In genomic region chr1:52141513-52142219, GRCh38 we compare ENCODE assay signal across 8 cellular contexts. TPM values are rescaled to one million over a fixed set of nuclear protein-coding genes. Genes with fewer than 3 reads are reported as not detected.
DNase-seq lines count a peak whose midpoint lies in the region; ATAC-seq lines count a peak whose summit lies in the region.

TSS of gene ZFYVE9 (plus strand) at chr1:52142089. CDS start at chr1:52233207, 91,118 bp downstream.

- peak; percentile 93 for DNase-seq in AG20443 (ENCODE audit: low spot score)
- peak; percentile 45 for DNase-seq in NCI-H82 treated with DMSO at 0.1 percent for 48 hours (lab: John Stamatoyannopoulos, UW; ENCODE audit: unreplicated experiment)
- DNase-seq in activated CD8-positive, alpha-beta memory T cell treated with anti-CD3 and anti-CD28 coated beads, Interleukin-2, amount 10 ng/mL, durations not matched to agents 7 days and 5 days = peak; percentile 64
- peak; percentile 93 for DNase-seq in mesenteric fat pad (ENCODE audit: low spot score)
- DNase-seq in stimulated activated CD8-positive, alpha-beta memory T cell treated with anti-CD3 and anti-CD28 coated beads, Interleukin-15, amount 100 ng/mL, for 24 hours (ENCODE audit: low read depth) = peak; percentile 43

- ATAC-seq in GM19035 (IDR thresholded peaks at IDR 0.05; ENCODE audit: unreplicated experiment) = peak; percentile 74
- peak; percentile 68 for ATAC-seq in HG03439 (IDR thresholded peaks at IDR 0.05; ENCODE audit: unreplicated experiment)
- ATAC-seq in activated CD8-positive, alpha-beta memory T cell treated with anti-CD3 and anti-CD28 coated beads, Interleukin-2, amount 10 ng/mL, durations not matched to agents 7 days and 5 days = peak; percentile 84

- no peak within 1 kb of the TSS for H3K27ac Mint-ChIP-seq in activated CD8-positive, alpha-beta memory T cell treated with anti-CD3 and anti-CD28 coated beads, Interleukin-2, amount 10 ng/mL, durations not matched to agents 7 days and 5 days

- no peaks in the 10 kb centered on the region for H3K9me3 Mint-ChIP-seq in activated CD8-positive, alpha-beta memory T cell treated with anti-CD3 and anti-CD28 coated beads, Interleukin-2, amount 10 ng/mL, durations not matched to agents 7 days and 5 days (ENCODE audit: low read depth)

- peaks cover 54% of the 10 kb centered on the region for H3K27me3 Mint-ChIP-seq in activated CD8-positive, alpha-beta memory T cell treated with anti-CD3 and anti-CD28 coated beads, Interleukin-2, amount 10 ng/mL, durations not matched to agents 7 days and 5 days

- in situ Hi-C loops in endometrial microvascular endothelial cells (cut with HindIII; ENCODE audit: inconsistent ontology term, low pct_unique_long_range_greater_than_20kb, low sequenced_read_pairs) = no loop called here

- H3K4me3 Mint-ChIP-seq in activated CD8-positive, alpha-beta memory T cell treated with anti-CD3 and anti-CD28 coated beads, Interleukin-2, amount 10 ng/mL, durations not matched to agents 7 days and 5 days = peak within 1 kb of the TSS; percentile 63

- CTCF ChIA-PET in activated CD8-positive, alpha-beta memory T cell treated with anti-CD3 and anti-CD28 coated beads, Interleukin-2, amount 10 ng/mL, durations not matched to agents 7 days and 5 days (lab: Charles Lee) = interaction anchor here (0.9 kb wide), 1 partner anchor 72 kb away, joined by 3 read pairs; no protein-coding TSS in a partner anchor

- H3K36me3 Mint-ChIP-seq in activated CD8-positive, alpha-beta memory T cell treated with anti-CD3 and anti-CD28 coated beads, Interleukin-2, amount 10 ng/mL, durations not matched to agents 7 days and 5 days = no peaks in the 10 kb centered on the region

- H3K4me1 Mint-ChIP-seq in activated CD8-positive, alpha-beta memory T cell treated with anti-CD3 and anti-CD28 coated beads, Interleukin-2, amount 10 ng/mL, durations not matched to agents 7 days and 5 days = peaks cover 26% of the 10 kb centered on the region

RNA-seq across cellular contexts. Expression of gene ZFYVE9, which starts in this region (rescaled TPM):
- under 1 TPM; 0.29 to 0.35 TPM for total RNA-seq in activated CD8-positive, alpha-beta memory T cell treated with anti-CD3 and anti-CD28 coated beads, Interleukin-2, amount 10 ng/mL, durations not matched to agents 7 days and 5 days
- total RNA-seq in endometrial microvascular endothelial cells (ENCODE audit: inconsistent ontology term) (19.6 TPM), mesenteric fat pad (21.1 TPM)

Comparison
In these comparisons a context has a peak if more than half of its experiments do, and no peak if none do; other contexts are left out.
1. Peak in every context shown above with its lines: DNase-seq and ATAC-seq.
2. RNA of gene ZFYVE9 (total RNA-seq): 21.1 TPM in mesenteric fat pad (single experiment) and 19.6 TPM in endometrial microvascular endothelial cells (single experiment); 0.29 to 0.35 TPM in activated CD8-positive, alpha-beta memory T cell treated with anti-CD3 and anti-CD28 coated beads, Interleukin-2, amount 10 ng/mL, durations not matched to agents 7 days and 5 days; every median in the first group is over 10 times any median in the second.
3. Peak in DNase-seq and ATAC-seq in activated CD8-positive, alpha-beta memory T cell treated with anti-CD3 and anti-CD28 coated beads, Interleukin-2, amount 10 ng/mL, durations not matched to agents 7 days and 5 days; RNA of the gene not detected or under 1 TPM.
4. DNase-seq: peak in every context shown above with its lines; median percentile 93 in AG20443; 93 in mesenteric fat pad; 64 in activated CD8-positive, alpha-beta memory T cell treated with anti-CD3 and anti-CD28 coated beads, Interleukin-2, amount 10 ng/mL, durations not matched to agents 7 days and 5 days; 45 in NCI-H82 treated with DMSO at 0.1 percent for 48 hours; 43 in stimulated activated CD8-positive, alpha-beta memory T cell treated with anti-CD3 and anti-CD28 coated beads, Interleukin-15, amount 100 ng/mL, for 24 hours.